Comparison of ENCODE assay signal across 8 cellular contexts in the genomic region with DNA sequence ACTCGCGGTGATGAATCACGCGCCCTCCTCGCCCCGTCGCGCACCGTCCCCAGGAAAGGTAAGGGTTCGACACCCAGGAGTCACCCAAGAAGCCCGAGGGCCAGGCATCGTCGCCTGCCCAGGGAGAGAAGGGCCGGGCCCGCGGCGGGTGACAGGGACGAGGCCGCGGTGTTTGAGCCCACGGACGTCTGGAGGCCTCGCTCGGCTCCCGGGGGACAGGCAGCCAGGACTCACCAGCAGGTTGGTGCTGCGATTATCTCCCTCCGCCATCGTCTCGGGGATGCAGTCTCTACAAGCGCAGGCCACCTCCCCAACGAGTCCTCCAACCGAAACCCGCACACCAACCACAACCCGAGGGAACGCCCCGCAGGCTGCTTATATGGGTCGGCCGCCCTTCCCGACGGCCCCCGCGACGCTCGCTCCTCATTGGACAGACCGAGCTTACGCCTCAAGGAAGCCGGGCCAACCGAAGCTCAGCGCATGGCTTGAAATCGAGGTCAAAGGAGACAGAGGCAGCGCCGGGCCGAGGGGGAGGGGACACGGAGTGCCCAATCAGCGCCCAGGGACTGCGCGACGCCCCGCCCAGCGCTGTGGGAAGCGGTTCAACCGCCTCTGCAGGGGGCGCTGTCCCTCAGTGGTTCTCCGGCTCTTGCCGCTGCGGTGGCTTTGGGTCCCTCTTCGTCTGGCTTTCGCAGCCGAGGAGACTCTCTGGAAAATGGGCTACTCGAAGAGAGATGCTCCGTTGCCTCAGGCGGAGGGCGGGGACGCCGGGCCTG. TPM values are rescaled to one million over a fixed set of nuclear protein-coding genes. Genes with fewer than 3 reads are reported as not detected.
DNase-seq lines count a peak whose midpoint lies in the region; ATAC-seq and TF ChIP-seq lines count a peak whose summit lies in the region.

A gene (minus strand): TSS at position 353 of the 776 bp plus-strand sequence. CDS start 83 bp downstream, at position 270.

- no peaks in the 10 kb centered on the region for H3K9me2 ChIP-seq in DOHH2 (replicated peaks; ENCODE audit: control insufficient read depth, low read length)

- H3K4me3 ChIP-seq in DOHH2 (ENCODE audit: low read length), result peak within 1 kb of the TSS; percentile 94
- H3K4me3 ChIP-seq in naive thymus-derived CD4-positive, alpha-beta T cell (ENCODE audit: low read length), result peak within 1 kb of the TSS; percentile 94

- DNase-seq in Kasumi-1 (lab: John Stamatoyannopoulos, UW) (peak; percentile 86 to 88), RPMI7951 (ENCODE audit: low read depth) (peak; percentile 98), fibroblast of gingiva (ENCODE audit: low read depth) (peak; percentile 100)
- DNase-seq in activated T-helper 1 cell treated with anti-CD3 and anti-CD28 coated beads, Interleukin-2, amount 50 U/mL, for 16 hours (ENCODE audit: low read depth in 1 of 2, low spot score in 1 of 2), result peak; percentile 98
- DNase-seq in naive thymus-derived CD4-positive, alpha-beta T cell, result peak; percentile 98 to 100 (median 99)
- peak; percentile 96 to 99 (median 99) for DNase-seq in stimulated activated naive CD4-positive, alpha-beta T cell (lab: John Stamatoyannopoulos, UW)

- H3K27ac Mint-ChIP-seq in naive thymus-derived CD4-positive, alpha-beta T cell, result peak within 1 kb of the TSS; percentile 88 to 97 (median 95)

- peaks cover 22% of the 10 kb centered on the region for H4K20me1 ChIP-seq in DOHH2 (ENCODE audit: control insufficient read depth, insufficient read depth, low read depth, low read length)

- no peaks in the 10 kb centered on the region for H3K9me3 ChIP-seq in DOHH2 (ENCODE audit: control insufficient read depth, insufficient read depth, low read length)
- H3K9me3 ChIP-seq in naive thymus-derived CD4-positive, alpha-beta T cell (ENCODE audit: control insufficient read depth in 2 of 3, low read length in 3 of 3), result no peaks in the 10 kb centered on the region

- H3K4me1 ChIP-seq in DOHH2 (ENCODE audit: control insufficient read depth, low read length), result peaks cover 54% of the 10 kb centered on the region
- H3K4me1 ChIP-seq in naive thymus-derived CD4-positive, alpha-beta T cell (ENCODE audit: control insufficient read depth in 2 of 2, insufficient read depth in 2 of 2, low read length in 2 of 2), result peaks cover 21 to 29% of the 10 kb centered on the region in 2 donors

- CTCF ChIA-PET in naive thymus-derived CD4-positive, alpha-beta T cell (lab: Charles Lee), result interaction anchor here (0.6 to 2.1 kb wide), 13 partner anchors 9 to 245 kb away, joined by 3 to 8 read pairs (median 4); a partner anchor contains a TSS

- H3K4me1 Mint-ChIP-seq in naive thymus-derived CD4-positive, alpha-beta T cell, result peaks cover 30 to 70% (median 58%) of the 10 kb centered on the region in 7 donors

- peaks cover 0 to 4% (median 0%) of the 10 kb centered on the region in 11 donors for H3K9me3 Mint-ChIP-seq in naive thymus-derived CD4-positive, alpha-beta T cell

- H3K36me3 ChIP-seq in DOHH2 (ENCODE audit: control insufficient read depth, low read length), result peaks cover 72% of the 10 kb centered on the region
- peaks cover 0 to 10% (median 6%) of the 10 kb centered on the region in 3 experiments for H3K36me3 ChIP-seq in naive thymus-derived CD4-positive, alpha-beta T cell (ENCODE audit: control insufficient read depth in 2 of 3, insufficient read depth in 3 of 3, low read length in 3 of 3)

- POLR2A ChIA-PET in naive thymus-derived CD4-positive, alpha-beta T cell (lab: Charles Lee), result interaction anchor here (0.6 to 6.5 kb wide), 12 partner anchors 11 to 754 kb away, joined by 3 to 130 read pairs (median 5); a partner anchor contains a TSS

- peak; percentile 91 for TF ChIP-seq CTCF in DOHH2 (IDR thresholded peaks at IDR 0.05; ENCODE audit: low read depth, low read length, poor library complexity, severe bottlenecking)

- peaks cover 0 to 26% (median 4%) of the 10 kb centered on the region in 5 donors for H3K36me3 Mint-ChIP-seq in naive thymus-derived CD4-positive, alpha-beta T cell

- peaks cover 46% of the 10 kb centered on the region for H3F3A ChIP-seq in DOHH2 (ENCODE audit: control insufficient read depth, insufficient read depth)

- ATAC-seq in GM21825 (IDR thresholded peaks at IDR 0.05; ENCODE audit: unreplicated experiment), result peak; percentile 89
- peak; percentile 96 for ATAC-seq in naive thymus-derived CD4-positive, alpha-beta T cell

- H3K79me2 ChIP-seq in DOHH2 (ENCODE audit: control insufficient read depth, low read length), result peaks cover 64% of the 10 kb centered on the region

- H3K27me3 Mint-ChIP-seq in naive thymus-derived CD4-positive, alpha-beta T cell, result peaks cover 0 to 2% (median 0%) of the 10 kb centered on the region in 5 donors

- H3K4me2 ChIP-seq in DOHH2 (ENCODE audit: low read length), result peak within 1 kb of the TSS; percentile 86

- no peaks in the 10 kb centered on the region for H3K27me3 ChIP-seq in DOHH2 (ENCODE audit: control insufficient read depth, low read length)
- H3K27me3 ChIP-seq in naive thymus-derived CD4-positive, alpha-beta T cell (ENCODE audit: control insufficient read depth in 2 of 2, insufficient read depth in 2 of 2, low read length in 2 of 2), result no peaks in the 10 kb centered on the region

- peak within 1 kb of the TSS; percentile 88 to 99 (median 96) for H3K4me3 Mint-ChIP-seq in naive thymus-derived CD4-positive, alpha-beta T cell

- peak within 1 kb of the TSS; percentile 78 for H3K27ac ChIP-seq in DOHH2 (ENCODE audit: low read depth, low read length)
- peak within 1 kb of the TSS; percentile 86 for H3K27ac ChIP-seq in naive thymus-derived CD4-positive, alpha-beta T cell (ENCODE audit: low read depth, low read length)

- intact Hi-C loops in naive thymus-derived CD4-positive, alpha-beta T cell (cut with micrococcal nuclease), result loop anchor here (1.0 to 5.0 kb wide), 8 partner anchors 11 to 722 kb away; a partner anchor contains a TSS

RNA-seq across cellular contexts. Expression of the gene that starts here (rescaled TPM):
- total RNA-seq in RPMI7951 (2014; rRNA removed; shearing (Covaris generic)), result 422 and 461 TPM in 2 replicates
- total RNA-seq in naive thymus-derived CD4-positive, alpha-beta T cell, result 100 to 1,000 TPM in 2 of 5 experiments, 10 to 100 TPM in 3; 82.9 to 208 (median 94.4) TPM
- 100 to 1,000 TPM; 174 to 182 TPM for polyA plus RNA-seq in naive thymus-derived CD4-positive, alpha-beta T cell

Comparison
In these comparisons a context has a peak if more than half of its experiments do, and no peak if none do; other contexts are left out.
1. Peak in every context shown above with its lines: DNase-seq, ATAC-seq, H3K4me3 ChIP-seq and H3K27ac ChIP-seq.